Comparison of ENCODE assay signal across 8 cellular contexts in the genomic region with DNA sequence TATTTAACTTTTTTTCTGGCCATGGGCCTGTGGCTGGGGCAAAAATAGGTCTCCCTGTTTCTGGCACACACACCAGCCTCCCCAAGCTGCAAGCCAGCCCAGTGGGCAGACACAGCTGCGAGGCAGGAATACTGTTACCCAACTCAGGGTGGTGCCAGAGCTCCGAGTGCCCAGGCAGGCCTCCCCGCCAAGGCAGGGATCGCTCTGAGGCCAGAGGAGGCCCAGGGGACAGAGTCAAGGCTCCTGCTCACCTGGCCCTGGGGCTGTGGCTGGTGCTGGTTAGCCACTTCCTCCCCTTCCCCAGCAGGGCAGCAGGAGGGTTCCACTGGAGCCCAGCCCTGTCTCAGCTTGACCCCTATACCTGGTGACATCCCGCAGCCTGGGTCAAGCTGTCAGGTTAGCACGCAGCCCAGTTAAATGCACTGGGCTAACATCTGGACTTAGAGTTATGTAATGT.
A peak's percentile ranks its signal among the peaks of the same experiment; 100 is the strongest.
DNase-seq lines count a peak whose midpoint lies in the region; ATAC-seq and TF ChIP-seq lines count a peak whose summit lies in the region.

No MANE protein-coding gene starts in this region.

- peak; percentile 67 for ATAC-seq in GM21423 (IDR thresholded peaks at IDR 0.05; ENCODE audit: unreplicated experiment)
- ATAC-seq in body of pancreas: peak; percentile 41

- 75% methylated on average over 6 of the region's 6 CpGs for WGBS in HUES64
- WGBS in body of pancreas, 2 donors: 63 to 73% methylated on average over 3 to 6 of the region's 6 CpGs
- WGBS in stomach, 5 donors: 63 to 94% (median 80%) methylated on average over 3 to 6 of the region's 6 CpGs

- no peaks in the 10 kb centered on the region for H3K9me3 ChIP-seq in HUES64 (ENCODE audit: insufficient read depth, low read depth, low read length)
- no peaks in the 10 kb centered on the region for H3K9me3 ChIP-seq in body of pancreas
- H3K9me3 ChIP-seq in parathyroid adenoma (ENCODE audit: control insufficient read depth, low read length): no peaks in the 10 kb centered on the region
- no peaks in the 10 kb centered on the region for H3K9me3 ChIP-seq in stomach

- no peak overlapping the region for H2AFZ ChIP-seq in parathyroid adenoma

- TF ChIP-seq CTCF in GM12872 (IDR thresholded peaks at IDR 0.05; ENCODE audit: insufficient read depth, low read depth, low read length) (peak; percentile 72), body of pancreas (IDR thresholded peaks at IDR 0.05) (peak in 4 of 7 experiments; percentile 15 to 34 (median 30)), parathyroid adenoma (IDR thresholded peaks at IDR 0.05) (peak; percentile 7), stomach (IDR thresholded peaks at IDR 0.05) (no peak)

- peak overlapping the region; percentile 70 for H3K27ac ChIP-seq in HUES64 (ENCODE audit: low read depth, low read length)
- H3K27ac ChIP-seq in body of pancreas: peak overlapping the region in 2 of 4 donors; percentile 5 to 53
- H3K27ac ChIP-seq in parathyroid adenoma: no peak overlapping the region
- H3K27ac ChIP-seq in stomach: peak overlapping the region in 2 of 5 donors; percentile 5 to 29

- DNase-seq in body of pancreas: peak; percentile 16 to 48 (median 40)
- no peak for DNase-seq in cerebellar cortex (ENCODE audit: low spot score)
- no peak for DNase-seq in stomach
- no peak for DNase-seq in iPS-NIHi11 (ENCODE audit: low spot score)

- H3K79me2 ChIP-seq in parathyroid adenoma: no peaks in the 10 kb centered on the region

- no peak overlapping the region for H3K4me2 ChIP-seq in parathyroid adenoma (ENCODE audit: low read length)

- H3K27me3 ChIP-seq in HUES64 (ENCODE audit: insufficient read depth, low read length) (no peaks in the 10 kb centered on the region), body of pancreas (no peaks in the 10 kb centered on the region), parathyroid adenoma (ENCODE audit: control insufficient read depth, insufficient read depth, low read length) (no peaks in the 10 kb centered on the region), stomach (no peaks in the 10 kb centered on the region)

- TF ChIP-seq EP300 in stomach (IDR thresholded peaks at IDR 0.05): no peak

- H3K36me3 ChIP-seq in HUES64 (ENCODE audit: insufficient read depth, low read length) (no peaks in the 10 kb centered on the region), body of pancreas (replicated peaks in 1 of 2; ENCODE audit: insufficient read depth in 1 of 2, low read depth in 2 of 2) (no peaks in the 10 kb centered on the region), parathyroid adenoma (ENCODE audit: control insufficient read depth, insufficient read depth, low read length) (no peaks in the 10 kb centered on the region), stomach (no peaks in the 10 kb centered on the region)

- H3K4me1 ChIP-seq in HUES64 (ENCODE audit: insufficient read depth, low read length) (peaks cover 18% of the 10 kb centered on the region), body of pancreas (peaks cover 16% of the 10 kb centered on the region), parathyroid adenoma (no peaks in the 10 kb centered on the region), stomach (no peaks in the 10 kb centered on the region)

- intact Hi-C loops in body of pancreas (cut with DNase I): no loop called here
- intact Hi-C loops in stomach (cut with DNase I; ENCODE audit: low total_unique reads): no loop called here

- no peak overlapping the region for H3K9ac ChIP-seq in HUES64 (ENCODE audit: low read depth, low read length)
- no peak overlapping the region for H3K9ac ChIP-seq in parathyroid adenoma

- no peak for TF ChIP-seq POLR2A in body of pancreas (IDR thresholded peaks at IDR 0.05)
- no peak for TF ChIP-seq POLR2A in stomach (IDR thresholded peaks at IDR 0.05)

- H3K4me3 ChIP-seq in HUES64 (ENCODE audit: low read length) (no peak overlapping the region), body of pancreas (no peak overlapping the region), parathyroid adenoma (ENCODE audit: low read depth, low read length) (no peak overlapping the region), stomach (no peak overlapping the region)

Comparison
In these comparisons a context has a peak if more than half of its experiments do, and no peak if none do; other contexts are left out.
1. CTCF ChIP-seq: peak in GM12872 (single experiment), body of pancreas (4 of 7) and parathyroid adenoma (single experiment); none in stomach (0 of 7).
2. DNase-seq: peak in body of pancreas (4 of 4); none in cerebellar cortex (single experiment), stomach (single experiment) and iPS-NIHi11 (single experiment).